In the genomic region with DNA sequence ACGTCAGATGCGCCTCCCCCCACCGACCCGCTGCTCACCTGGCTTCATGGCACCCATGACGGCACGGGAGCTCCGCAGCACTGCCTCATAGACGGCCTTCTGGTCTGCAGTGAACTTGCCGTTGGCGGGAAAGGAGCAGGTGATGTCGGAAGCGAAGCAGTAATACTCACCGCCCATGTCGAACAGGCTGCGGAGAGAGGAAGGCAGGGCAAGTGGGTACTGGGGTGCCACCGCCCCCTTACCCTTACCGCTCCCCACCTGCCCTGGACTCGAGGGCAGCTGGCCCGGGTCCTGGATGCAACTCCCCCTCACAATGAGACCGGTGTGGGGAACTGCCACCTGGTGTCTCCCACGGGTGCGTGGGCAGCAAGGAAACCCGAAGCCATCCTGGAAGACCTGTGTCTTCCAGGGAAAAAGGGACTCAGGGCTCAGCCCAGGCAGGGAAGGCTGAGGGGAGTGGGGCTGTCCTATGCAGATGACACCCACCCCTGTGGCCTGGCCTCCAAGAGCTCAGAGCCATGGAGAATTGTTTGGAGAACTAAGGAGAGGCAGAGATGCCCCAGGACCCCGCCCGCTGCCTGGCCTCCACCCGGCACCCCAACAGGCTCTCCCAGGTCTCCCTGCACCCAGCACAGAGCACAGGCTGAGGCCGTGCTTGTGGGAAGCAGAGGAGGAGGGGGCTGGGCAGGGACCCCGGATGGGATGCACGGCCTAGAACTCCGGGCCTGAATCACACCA, we compare ENCODE assay signal across 13 cellular contexts. TPM values are rescaled to one million over a fixed set of nuclear protein-coding genes. Genes with fewer than 3 reads are reported as not detected.
DNase-seq lines count a peak whose midpoint lies in the region; ATAC-seq, FAIRE-seq and TF ChIP-seq lines count a peak whose summit lies in the region.
"Had no signal": no experiment of that assay in that cellular context is flagged by ENCODE, and none has a peak within 500 bp of the region (broad histone marks: within the 10 kb centered on the region; RNA-seq: fewer than 3 reads in every experiment).

No MANE protein-coding gene starts in this region.

- H3K36me3 ChIP-seq in Caco-2 (ENCODE audit: control insufficient read depth, insufficient read depth, low read length) (peaks cover 3% of the 10 kb centered on the region; the same call in 1 of the 2 replicates), H7 (replicated peaks; ENCODE audit: control insufficient read depth, insufficient read depth, low read length) (no peaks in the 10 kb centered on the region), right lobe of liver (no peaks in the 10 kb centered on the region)

- H3K9me3 ChIP-seq in Caco-2: no peaks in the 10 kb centered on the region
- no peaks in the 10 kb centered on the region for H3K9me3 ChIP-seq in right lobe of liver

- CTCF ChIA-PET in Caco-2 (lab: Charles Lee): no interaction called here

- no peaks in the 10 kb centered on the region for H3K27me3 Mint-ChIP-seq in Caco-2 (ENCODE audit: insufficient read depth, unreplicated experiment)

- H3K27ac Mint-ChIP-seq in Caco-2 (ENCODE audit: unreplicated experiment): peak overlapping the region; percentile 84
- H3K27ac Mint-ChIP-seq: CD8-positive, alpha-beta memory T cell; GM23338 had no signal

- H3K27ac ChIP-seq in right lobe of liver: peak overlapping the region; percentile 83 to 99 (median 96)
- H3K27ac ChIP-seq: PC-9 had no signal

- FAIRE-seq in HTR-8/SVneo (lab: Jason Lieb, UNC): no peak
- FAIRE-seq: K562 had no signal

- ATAC-seq in right lobe of liver: no peak
- ATAC-seq in sciatic nerve: no peak
- ATAC-seq: GM23338, K562 had no signal

- no peak for TF ChIP-seq POLR2A in right lobe of liver (IDR thresholded peaks at IDR 0.05)
- TF ChIP-seq POLR2A in erythroblast (IDR thresholded peaks at IDR 0.05; ENCODE audit: low read length): no peak

- intact Hi-C loops in Caco-2 (cut with micrococcal nuclease; ENCODE audit: unreplicated experiment) (loop anchor here (2.0 to 5.0 kb wide), 2 partner anchors 109 to 260 kb away; no protein-coding TSS in a partner anchor), right lobe of liver (cut with DNase I) (loop anchor here (5.0 to 10.0 kb wide), 3 partner anchors 67 to 100 kb away; a partner anchor contains a TSS), sciatic nerve (cut with DNase I) (loop anchor here (10.0 kb wide), 1 partner anchor 97 kb away; a partner anchor contains a TSS)

- TF ChIP-seq CTCF in Caco-2 (IDR thresholded peaks at IDR 0.05; ENCODE audit: insufficient read depth in 1 of 2, low read depth in 1 of 2, low read length in 1 of 2, severe bottlenecking in 1 of 2, unreplicated experiment in 1 of 2): no peak
- no peak for TF ChIP-seq CTCF in right lobe of liver (IDR thresholded peaks at IDR 0.05)

- H3K4me3 Mint-ChIP-seq in Caco-2 (ENCODE audit: unreplicated experiment): no peak overlapping the region
- H3K4me3 Mint-ChIP-seq: CD8-positive, alpha-beta memory T cell; GM23338 had no signal

- BruUV-seq in Caco-2 (replicated peaks; lab: Mats Ljungman, UMichigan): no TSS peak

- peaks cover 50% of the 10 kb centered on the region for H3K4me1 ChIP-seq in Caco-2
- H3K4me1 ChIP-seq in right lobe of liver: peaks cover 0 to 97% (median 49%) of the 10 kb centered on the region in 4 donors

- DNase-seq in Caco-2: peak in 1 of 2 experiments; percentile 37
- DNase-seq in H7: peak; percentile 47
- peak in 2 of 3 donors; percentile 26 to 42 for DNase-seq in right lobe of liver
- DNase-seq in sciatic nerve (ENCODE audit: low spot score): peak; percentile 55
- DNase-seq in HTR-8/SVneo (ENCODE audit: insufficient read length, low spot score): no peak
- DNase-seq in erythroblast (lab: John Stamatoyannopoulos, UW): no peak
- DNase-seq in NCI-H2107 (lab: John Stamatoyannopoulos, UW): no peak
- DNase-seq: NCI-H1048, NCI-H146 had no signal

- H3K9me3 Mint-ChIP-seq in Caco-2 (ENCODE audit: unreplicated experiment): no peaks in the 10 kb centered on the region
- H3K9me3 Mint-ChIP-seq: CD8-positive, alpha-beta memory T cell; GM23338 had no signal

- H3K4me1 Mint-ChIP-seq in Caco-2 (ENCODE audit: low read depth, unreplicated experiment): peaks cover 41% of the 10 kb centered on the region
- H3K4me1 Mint-ChIP-seq: CD8-positive, alpha-beta memory T cell had no signal

- WGBS in right lobe of liver (ENCODE audit: insufficient coverage, low coverage, low lambda C conversion rate, missing lambda C conversion rate): 61% methylated on average over 6 of the region's 30 CpGs

- H3K4me3 ChIP-seq in Caco-2 (ENCODE audit: low read depth, low read length) (no peak overlapping the region), H7 (ENCODE audit: insufficient read depth, low read depth, low read length) (no peak overlapping the region), right lobe of liver (no peak overlapping the region)
- H3K4me3 ChIP-seq: GM23338, K562, PC-9 had no signal

- POLR2A ChIA-PET in Caco-2 (lab: Charles Lee): interaction anchor here (2.4 kb wide), 1 partner anchor 28 kb away, joined by 20 read pairs; a partner anchor contains a TSS

- H3K36me3 Mint-ChIP-seq in Caco-2 (ENCODE audit: insufficient read depth, unreplicated experiment): peaks cover 38% of the 10 kb centered on the region

- H3K27me3 ChIP-seq in Caco-2 (replicated peaks; ENCODE audit: control insufficient read depth, insufficient read depth, low read length) (no peaks in the 10 kb centered on the region), H7 (ENCODE audit: control insufficient read depth, insufficient read depth, low read length) (no peaks in the 10 kb centered on the region), right lobe of liver (no peaks in the 10 kb centered on the region)

RNA-seq across cellular contexts. Expression of a gene that starts 28.3 kb away (rescaled TPM):
- total RNA-seq in Caco-2 (2022): 74.9 and 79.4 TPM in 2 replicates
- total RNA-seq in H7 (2014; rRNA removed; shearing (Covaris generic)): 25.8 and 29.4 TPM in 2 replicates
- total RNA-seq in right lobe of liver: 10 to 100 TPM; 15.0 to 32.3 (median 27.1) TPM
- total RNA-seq in sciatic nerve: 21.2 TPM

Comparison
In these comparisons a context has a peak if more than half of its experiments do, and no peak if none do; other contexts are left out.
1. DNase-seq: peak in H7 (single experiment), right lobe of liver (2 of 3) and sciatic nerve (single experiment); none in HTR-8/SVneo (single experiment), erythroblast (0 of 2) and NCI-H2107 (single experiment).